23 cellular contexts compared by ENCODE assay signal in the genomic region with DNA sequence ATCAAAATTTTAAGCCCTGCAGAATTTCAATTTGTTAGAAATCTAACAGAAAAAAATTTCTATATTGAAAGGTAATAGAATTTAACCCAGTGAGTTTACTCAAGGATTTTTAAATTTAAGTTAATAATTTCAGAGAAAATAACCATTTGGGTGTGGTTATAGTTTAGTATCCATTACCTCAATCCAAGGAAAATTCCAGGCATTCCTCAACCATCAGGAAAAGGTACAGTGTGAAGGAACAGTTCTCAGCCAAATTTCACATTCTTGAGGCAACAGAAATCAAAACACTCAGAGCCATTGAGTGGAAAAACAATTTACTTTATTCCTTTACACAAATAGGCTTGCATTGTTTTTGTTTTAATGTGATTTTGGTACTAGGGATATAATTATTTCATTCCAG. TPM values are rescaled to one million over a fixed set of nuclear protein-coding genes. Genes with fewer than 3 reads are reported as not detected.
"Had no signal": no experiment of that assay in that cellular context is flagged by ENCODE, and none has a peak within 500 bp of the region (broad histone marks: within the 10 kb centered on the region; RNA-seq: fewer than 3 reads in every experiment).

No MANE protein-coding gene starts in this region.

- H3K4me1 Mint-ChIP-seq: naive thymus-derived CD4-positive, alpha-beta T cell; stimulated activated effector memory CD8-positive, alpha-beta T cell treated with anti-CD3 and anti-CD28 coated beads, Interleukin-12 subunit alpha, Interleukin-12 subunit beta, amount 100 ng/mL, for 72 hours had no signal

- H3K9me3 Mint-ChIP-seq: naive thymus-derived CD4-positive, alpha-beta T cell; natural killer cell treated with Interleukin-12 subunit alpha and Interleukin-12 subunit beta and Interleukin-15 and Interleukin-18, amount 100 ng/mL, for 72 hours; stimulated activated effector memory CD8-positive, alpha-beta T cell treated with anti-CD3 and anti-CD28 coated beads, Interleukin-12 subunit alpha, Interleukin-12 subunit beta, amount 100 ng/mL, for 72 hours; stimulated activated naive CD8-positive, alpha-beta T cell treated with anti-CD3 and anti-CD28 coated beads, Interleukin-15, Interleukin-2, amounts not matched to agents 100 ng/mL and 50 ng/mL, for 24 hours had no signal

- DNase-seq: heart right ventricle; islet precursor cell; left colon; left lung; midbrain; mucosa of descending colon; naive thymus-derived CD4-positive, alpha-beta T cell; pancreas; posterior cingulate gyrus; right lobe of liver; stimulated activated CD4-positive, alpha-beta T cell treated with anti-CD3 and anti-CD28 coated beads, Interleukin-12 subunit alpha, Interleukin-12 subunit beta, amount 100 ng/mL, for 4 hours; stimulated activated CD4-positive, alpha-beta T cell treated with anti-CD3 and anti-CD28 coated beads, Interleukin-15, amount 100 ng/mL, for 24 hours; stimulated activated CD4-positive, alpha-beta T cell treated with anti-CD3 and anti-CD28 coated beads, Interleukin-4, amount 100 ng/mL, for 24 hours; stimulated activated naive CD4-positive, alpha-beta T cell; tibial artery; trophoblast cell; upper lobe of right lung had no signal

- ATAC-seq: heart right ventricle; left colon; left lung; mucosa of descending colon; naive thymus-derived CD4-positive, alpha-beta T cell; natural killer cell treated with Interleukin-12 subunit alpha and Interleukin-12 subunit beta and Interleukin-15 and Interleukin-18, amount 100 ng/mL, for 72 hours; pancreas; right lobe of liver; stimulated activated effector memory CD8-positive, alpha-beta T cell treated with anti-CD3 and anti-CD28 coated beads, Interleukin-12 subunit alpha, Interleukin-12 subunit beta, amount 100 ng/mL, for 72 hours; upper lobe of right lung had no signal

- H3K4me3 Mint-ChIP-seq: naive thymus-derived CD4-positive, alpha-beta T cell; natural killer cell treated with Interleukin-12 subunit alpha and Interleukin-12 subunit beta and Interleukin-15 and Interleukin-18, amount 100 ng/mL, for 72 hours; stimulated activated effector memory CD8-positive, alpha-beta T cell treated with anti-CD3 and anti-CD28 coated beads, Interleukin-12 subunit alpha, Interleukin-12 subunit beta, amount 100 ng/mL, for 72 hours; stimulated activated naive CD8-positive, alpha-beta T cell treated with anti-CD3 and anti-CD28 coated beads, Interleukin-15, Interleukin-2, amounts not matched to agents 100 ng/mL and 50 ng/mL, for 24 hours had no signal

- H3K36me3 Mint-ChIP-seq: naive thymus-derived CD4-positive, alpha-beta T cell; natural killer cell treated with Interleukin-12 subunit alpha and Interleukin-12 subunit beta and Interleukin-15 and Interleukin-18, amount 100 ng/mL, for 72 hours; stimulated activated effector memory CD8-positive, alpha-beta T cell treated with anti-CD3 and anti-CD28 coated beads, Interleukin-12 subunit alpha, Interleukin-12 subunit beta, amount 100 ng/mL, for 72 hours had no signal

- H3K27ac Mint-ChIP-seq: naive thymus-derived CD4-positive, alpha-beta T cell; natural killer cell treated with Interleukin-12 subunit alpha and Interleukin-12 subunit beta and Interleukin-15 and Interleukin-18, amount 100 ng/mL, for 72 hours; stimulated activated effector memory CD8-positive, alpha-beta T cell treated with anti-CD3 and anti-CD28 coated beads, Interleukin-12 subunit alpha, Interleukin-12 subunit beta, amount 100 ng/mL, for 72 hours; stimulated activated naive CD8-positive, alpha-beta T cell treated with anti-CD3 and anti-CD28 coated beads, Interleukin-15, Interleukin-2, amounts not matched to agents 100 ng/mL and 50 ng/mL, for 24 hours had no signal

RNA-seq across cellular contexts. Expression of gene ONECUT2, which starts 45.5 kb away (rescaled TPM):
- total RNA-seq: naive thymus-derived CD4-positive, alpha-beta T cell; skeletal muscle tissue; subcutaneous adipose tissue; thoracic aorta had no signal
